1 cellular context compared by ENCODE assay signal in the genomic region with DNA sequence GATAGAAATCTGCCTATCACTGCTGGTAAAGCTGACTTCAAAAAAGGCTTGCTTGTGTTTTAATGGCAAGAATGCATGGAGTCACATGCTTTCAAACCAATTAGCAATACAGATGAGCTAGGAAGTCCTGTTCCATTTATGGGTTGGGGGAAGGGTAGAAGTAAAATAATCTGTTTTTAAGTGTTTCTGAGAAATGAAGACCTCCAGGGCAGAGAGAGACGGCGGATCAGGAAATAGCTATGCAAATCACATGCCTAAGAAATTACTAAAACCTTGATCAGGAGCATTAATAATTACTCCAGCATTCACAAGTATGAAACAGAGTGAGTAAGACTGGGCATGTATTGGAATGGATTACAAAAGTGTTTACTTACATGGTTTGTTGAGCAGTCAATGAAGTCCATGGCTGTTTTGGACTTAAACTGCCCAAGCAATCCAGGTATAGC.
TF ChIP-seq lines count a peak whose summit lies in the region.

No MANE protein-coding gene starts in this region.

TF ChIP-seq in IMR-90, 13 proteins besides CTCF, POLR2A, EP300 and RAD21:
- TF ChIP-seq, protein P1, sequence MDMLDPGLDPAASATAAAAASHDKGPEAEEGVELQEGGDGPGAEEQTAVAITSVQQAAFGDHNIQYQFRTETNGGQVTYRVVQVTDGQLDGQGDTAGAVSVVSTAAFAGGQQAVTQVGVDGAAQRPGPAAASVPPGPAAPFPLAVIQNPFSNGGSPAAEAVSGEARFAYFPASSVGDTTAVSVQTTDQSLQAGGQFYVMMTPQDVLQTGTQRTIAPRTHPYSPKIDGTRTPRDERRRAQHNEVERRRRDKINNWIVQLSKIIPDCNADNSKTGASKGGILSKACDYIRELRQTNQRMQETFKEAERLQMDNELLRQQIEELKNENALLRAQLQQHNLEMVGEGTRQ (IDR thresholded peaks at IDR 0.05; ENCODE audit: low read depth, low read length): peak; percentile 51; the same call in 1 of the 2 replicates
- TF ChIP-seq CEBPB (IDR thresholded peaks at IDR 0.05; ENCODE audit: low read depth, low read length) (0 out of 2 replicates have a peak, but pooled peaks have one; percentile 6), SMC3 (IDR thresholded peaks at IDR 0.05; ENCODE audit: low read depth, low read length) (no peak)
